Comparison of ENCODE assay signal across 22 cellular contexts in the genomic region with DNA sequence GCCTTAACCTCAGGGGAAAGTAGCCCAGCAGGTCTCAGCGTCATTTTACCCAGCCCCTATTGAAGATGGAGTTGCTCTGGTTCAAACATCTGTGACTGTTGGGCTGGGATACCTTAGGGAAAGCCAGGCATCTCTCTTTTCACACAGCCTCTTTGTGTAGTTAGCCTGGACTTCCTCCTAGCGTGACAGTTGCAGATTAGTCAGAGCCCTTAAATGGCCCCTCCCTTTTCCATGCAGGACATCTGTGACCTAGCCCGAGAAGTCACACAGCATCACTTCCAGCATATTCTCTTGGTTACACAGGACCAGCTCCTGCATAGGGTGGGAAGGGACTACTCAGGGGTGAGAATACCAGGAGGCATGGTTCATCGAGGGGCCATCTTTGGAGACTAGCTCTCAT.
DNase-seq lines count a peak whose midpoint lies in the region; ATAC-seq and TF ChIP-seq lines count a peak whose summit lies in the region.
"Had no signal": no experiment of that assay in that cellular context is flagged by ENCODE, and none has a peak within 500 bp of the region (broad histone marks: within the 10 kb centered on the region; RNA-seq: fewer than 3 reads in every experiment).

No MANE protein-coding gene starts in this region.

- H4K20me1 ChIP-seq in neural progenitor cell (ENCODE audit: low read depth) = no peaks in the 10 kb centered on the region
- H4K20me1 ChIP-seq in GM23248 (ENCODE audit: insufficient read depth) = no peaks in the 10 kb centered on the region

- H3K36me3 Mint-ChIP-seq in glutamatergic neuron (ENCODE audit: unreplicated experiment) (peaks cover 5% of the 10 kb centered on the region), neural progenitor cell (peaks cover 1% of the 10 kb centered on the region)
- H3K36me3 Mint-ChIP-seq: CD4-positive, CD25-positive, alpha-beta regulatory T cell; IgD-negative memory B cell had no signal

- no peak overlapping the region for H2AFZ ChIP-seq in neural progenitor cell (replicated peaks)
- no peak overlapping the region for H2AFZ ChIP-seq in GM23248

- TF ChIP-seq EP300 in stomach (IDR thresholded peaks at IDR 0.05) = no peak

- H3K4me2 ChIP-seq in neural progenitor cell = no peak overlapping the region
- H3K4me2 ChIP-seq in GM23248 (ENCODE audit: unreplicated experiment) = no peak overlapping the region

- no peak overlapping the region for H3K27ac ChIP-seq in neural progenitor cell
- H3K27ac ChIP-seq in stomach = no peak overlapping the region
- no peak overlapping the region for H3K27ac ChIP-seq in GM23248

- H3K9me3 Mint-ChIP-seq in glutamatergic neuron (ENCODE audit: unreplicated experiment) (peaks cover 6% of the 10 kb centered on the region), neural progenitor cell (no peaks in the 10 kb centered on the region)

- H3K4me1 Mint-ChIP-seq in glutamatergic neuron (ENCODE audit: low read depth, unreplicated experiment) (peaks cover 9% of the 10 kb centered on the region), neural progenitor cell (peaks cover 21% of the 10 kb centered on the region)
- H3K4me1 Mint-ChIP-seq: CD4-positive, CD25-positive, alpha-beta regulatory T cell; IgD-negative memory B cell had no signal

- in situ Hi-C loops in Caki2 (cut with HindIII; ENCODE audit: low pct_unique_long_range_greater_than_20kb, low sequenced_read_pairs) (no loop called here), GM23248 (cut with MboI) (no loop called here)

- TF ChIP-seq POLR2A in stomach (IDR thresholded peaks at IDR 0.05) = no peak

- intact Hi-C loops in stomach (cut with DNase I; ENCODE audit: low total_unique reads) = no loop called here

- H3K4me3 ChIP-seq in neural progenitor cell (no peak overlapping the region), stomach (no peak overlapping the region), GM23248 (no peak overlapping the region)
- H3K4me3 ChIP-seq: MG63 had no signal

- H3K27me3 ChIP-seq in neural progenitor cell = peaks cover 9% of the 10 kb centered on the region
- peaks cover 0 to 4% (median 0%) of the 10 kb centered on the region in 3 donors for H3K27me3 ChIP-seq in stomach
- H3K27me3 ChIP-seq in GM23248 (replicated peaks; ENCODE audit: insufficient read depth) = no peaks in the 10 kb centered on the region
- H3K27me3 ChIP-seq: BE2C, MG63 had no signal

- H3K36me3 ChIP-seq in neural progenitor cell = no peaks in the 10 kb centered on the region
- no peaks in the 10 kb centered on the region for H3K36me3 ChIP-seq in stomach
- H3K36me3 ChIP-seq in GM23248 (ENCODE audit: low read depth) = no peaks in the 10 kb centered on the region
- H3K36me3 ChIP-seq: BE2C, MG63 had no signal

- H3K27ac Mint-ChIP-seq in glutamatergic neuron (ENCODE audit: unreplicated experiment) = peak overlapping the region; percentile 91
- H3K27ac Mint-ChIP-seq in neural progenitor cell = peak overlapping the region; percentile 43
- H3K27ac Mint-ChIP-seq: CD4-positive, CD25-positive, alpha-beta regulatory T cell had no signal

- WGBS in stomach, 5 donors = 50 to 67% (median 57%) methylated on average over 4 of the region's 4 CpGs
- 22 to 41% methylated on average over 4 of the region's 4 CpGs for WGBS in GM23248 (ENCODE audit: low coverage in 1 of 2, low lambda C conversion rate in 2 of 2, missing lambda C conversion rate in 2 of 2), 2 experiments

- H3K79me2 ChIP-seq in neural progenitor cell (ENCODE audit: low read depth) (no peaks in the 10 kb centered on the region), GM23248 (ENCODE audit: insufficient read depth) (no peaks in the 10 kb centered on the region)

- H3K9me2 ChIP-seq in GM23248 (ENCODE audit: insufficient read depth) = no peaks in the 10 kb centered on the region

- H3K9ac ChIP-seq in neural progenitor cell (no peak overlapping the region), GM23248 (no peak overlapping the region)

- TF ChIP-seq CTCF in glutamatergic neuron (IDR thresholded peaks at IDR 0.05; ENCODE audit: partially characterized antibody, unreplicated experiment) (no peak), neural progenitor cell (IDR thresholded peaks at IDR 0.05) (no peak), stomach (IDR thresholded peaks at IDR 0.05) (no peak)

- H3K9me3 ChIP-seq in neural progenitor cell (ENCODE audit: low read depth) (no peaks in the 10 kb centered on the region), stomach (peaks cover 0 to 10% (median 4%) of the 10 kb centered on the region in 4 donors), GM23248 (ENCODE audit: low read depth) (no peaks in the 10 kb centered on the region)
- H3K9me3 ChIP-seq: BE2C, MG63 had no signal

- peak; percentile 34 for DNase-seq in Caki2 (ENCODE audit: low read depth)
- peak; percentile 81 for DNase-seq in NCI-H82 (lab: John Stamatoyannopoulos, UW)
- peak; percentile 20 for DNase-seq in glutamatergic neuron
- peak; percentile 17 for DNase-seq in neural progenitor cell (ENCODE audit: low spot score)
- no peak for DNase-seq in stomach
- DNase-seq in GM23248 = no peak
- DNase-seq in NCI-H2227 treated with DMSO at 0.1 percent for 48 hours (lab: John Stamatoyannopoulos, UW) = no peak
- DNase-seq: 8988T; BE2C; CD4-positive, CD25-positive, alpha-beta regulatory T cell; H7; Karpas-422; MG63; NCI-H1092; NCI-H1436 treated with DMSO at 0.1 percent for 48 hours; NCI-H2029 treated with DMSO at 0.1 percent for 48 hours; NCI-H510A; NCI-H748 treated with DMSO at 0.1 percent for 48 hours; RPMI8226; SHP77 treated with DMSO at 0.1 percent for 48 hours had no signal

- H3K4me1 ChIP-seq in neural progenitor cell = no peaks in the 10 kb centered on the region
- H3K4me1 ChIP-seq in stomach = no peaks in the 10 kb centered on the region
- H3K4me1 ChIP-seq in GM23248 (ENCODE audit: insufficient read depth) = no peaks in the 10 kb centered on the region
- H3K4me1 ChIP-seq: BE2C had no signal

- no peak for ATAC-seq in SK-N-SH treated with all-trans-retinoic acid at 6 μM for 48 hours

- peaks cover 14% of the 10 kb centered on the region for H3K27me3 Mint-ChIP-seq in glutamatergic neuron (ENCODE audit: unreplicated experiment)
- peaks cover 9% of the 10 kb centered on the region for H3K27me3 Mint-ChIP-seq in neural progenitor cell (ENCODE audit: insufficient read depth, low read depth)
- H3K27me3 Mint-ChIP-seq: CD4-positive, CD25-positive, alpha-beta regulatory T cell; IgD-negative memory B cell had no signal

- H3K4me3 Mint-ChIP-seq in glutamatergic neuron (ENCODE audit: unreplicated experiment) (no peak overlapping the region), neural progenitor cell (peak overlapping the region; percentile 42)
- H3K4me3 Mint-ChIP-seq: CD4-positive, CD25-positive, alpha-beta regulatory T cell had no signal

- H3F3A ChIP-seq in neural progenitor cell (ENCODE audit: low read depth) (no peaks in the 10 kb centered on the region), GM23248 (ENCODE audit: insufficient read depth) (no peaks in the 10 kb centered on the region)

TF ChIP-seq in SK-N-SH treated with all-trans-retinoic acid at 6 μM for 48 hours, 23 proteins besides CTCF, POLR2A, EP300 and RAD21:
- TF ChIP-seq, protein P1, sequence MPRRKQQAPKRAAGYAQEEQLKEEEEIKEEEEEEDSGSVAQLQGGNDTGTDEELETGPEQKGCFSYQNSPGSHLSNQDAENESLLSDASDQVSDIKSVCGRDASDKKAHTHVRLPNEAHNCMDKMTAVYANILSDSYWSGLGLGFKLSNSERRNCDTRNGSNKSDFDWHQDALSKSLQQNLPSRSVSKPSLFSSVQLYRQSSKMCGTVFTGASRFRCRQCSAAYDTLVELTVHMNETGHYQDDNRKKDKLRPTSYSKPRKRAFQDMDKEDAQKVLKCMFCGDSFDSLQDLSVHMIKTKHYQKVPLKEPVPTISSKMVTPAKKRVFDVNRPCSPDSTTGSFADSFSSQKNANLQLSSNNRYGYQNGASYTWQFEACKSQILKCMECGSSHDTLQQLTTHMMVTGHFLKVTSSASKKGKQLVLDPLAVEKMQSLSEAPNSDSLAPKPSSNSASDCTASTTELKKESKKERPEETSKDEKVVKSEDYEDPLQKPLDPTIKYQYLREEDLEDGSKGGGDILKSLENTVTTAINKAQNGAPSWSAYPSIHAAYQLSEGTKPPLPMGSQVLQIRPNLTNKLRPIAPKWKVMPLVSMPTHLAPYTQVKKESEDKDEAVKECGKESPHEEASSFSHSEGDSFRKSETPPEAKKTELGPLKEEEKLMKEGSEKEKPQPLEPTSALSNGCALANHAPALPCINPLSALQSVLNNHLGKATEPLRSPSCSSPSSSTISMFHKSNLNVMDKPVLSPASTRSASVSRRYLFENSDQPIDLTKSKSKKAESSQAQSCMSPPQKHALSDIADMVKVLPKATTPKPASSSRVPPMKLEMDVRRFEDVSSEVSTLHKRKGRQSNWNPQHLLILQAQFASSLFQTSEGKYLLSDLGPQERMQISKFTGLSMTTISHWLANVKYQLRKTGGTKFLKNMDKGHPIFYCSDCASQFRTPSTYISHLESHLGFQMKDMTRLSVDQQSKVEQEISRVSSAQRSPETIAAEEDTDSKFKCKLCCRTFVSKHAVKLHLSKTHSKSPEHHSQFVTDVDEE (CRISPR knock-in tag; IDR thresholded peaks at IDR 0.05) = no peak
- TF ChIP-seq ISL1 (CRISPR knock-in tag; IDR thresholded peaks at IDR 0.05) = no peak
- TF ChIP-seq GLIS3 (CRISPR knock-in tag; IDR thresholded peaks at IDR 0.05) = no peak
- no peak for TF ChIP-seq TOX (CRISPR knock-in tag; IDR thresholded peaks at IDR 0.05; ENCODE audit: borderline replicate concordance)
- no peak for TF ChIP-seq BACH2 (CRISPR knock-in tag; IDR thresholded peaks at IDR 0.05; ENCODE audit: borderline replicate concordance)
- no peak for TF ChIP-seq ZNF565 (CRISPR knock-in tag; conservative IDR thresholded peaks at IDR 0.05; ENCODE audit: low read depth)

Comparison
In these comparisons a context has a peak if more than half of its experiments do, and no peak if none do; other contexts are left out.
1. DNase-seq: peak in Caki2 (single experiment), NCI-H82 (single experiment), glutamatergic neuron (single experiment) and neural progenitor cell (single experiment); none in stomach (single experiment), GM23248 (single experiment) and NCI-H2227 treated with DMSO at 0.1 percent for 48 hours (single experiment).